Comparison of ENCODE assay signal across 40 cellular contexts in the genomic region with DNA sequence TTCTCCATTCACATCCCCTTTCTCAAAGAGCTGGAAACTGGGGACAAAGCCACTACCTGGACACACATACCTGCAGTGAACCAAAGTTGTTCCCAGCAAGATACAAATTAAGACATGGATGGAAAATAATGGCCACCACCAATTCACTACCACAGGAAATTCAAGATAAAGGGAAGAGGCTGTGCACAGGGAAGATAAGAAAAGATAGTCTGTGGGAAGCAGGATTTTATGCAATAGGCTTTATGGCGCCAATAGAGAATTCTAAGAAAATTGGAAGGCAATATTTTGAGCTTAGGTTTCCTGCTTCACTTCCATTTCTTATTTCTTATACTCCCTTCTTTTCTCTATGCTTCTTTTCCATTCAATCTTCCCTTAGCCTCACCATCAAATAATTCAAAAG. TPM values are rescaled to one million over a fixed set of nuclear protein-coding genes. Genes with fewer than 3 reads are reported as not detected.
"Had no signal": no experiment of that assay in that cellular context is flagged by ENCODE, and none has a peak within 500 bp of the region (broad histone marks: within the 10 kb centered on the region; RNA-seq: fewer than 3 reads in every experiment).

No MANE protein-coding gene starts in this region.

- H3K9me3 ChIP-seq: adrenal gland, body of pancreas, breast epithelium had no signal

- DNase-seq: activated CD4-positive, alpha-beta memory T cell treated with anti-CD3 and anti-CD28 coated beads for 36 hours; activated CD4-positive, alpha-beta T cell treated with anti-CD3 and anti-CD28 coated beads for 1 hour; activated CD4-positive, alpha-beta T cell treated with anti-CD3 and anti-CD28 coated beads for 36 hours; activated CD4-positive, alpha-beta T cell treated with anti-CD3 and anti-CD28 coated beads, Interleukin-2, amount 10 ng/mL, durations not matched to agents 24 days and 14 days; activated CD4-positive, alpha-beta T cell treated with anti-CD3 and anti-CD28 coated beads, Interleukin-2, amount 50 U/mL, for 1 hour; activated CD4-positive, alpha-beta T cell treated with anti-CD3 and anti-CD28 coated beads, Interleukin-2, amount 50 U/mL, for 4 hours; activated CD4-positive, CD25-positive, alpha-beta regulatory T cell; activated CD8-positive, alpha-beta memory T cell treated with anti-CD3 and anti-CD28 coated beads, Interleukin-2, amount 50 U/mL, for 4 hours; activated CD8-positive, alpha-beta T cell treated with anti-CD3 and anti-CD28 coated beads for 36 hours; activated effector memory CD4-positive, alpha-beta T cell treated with anti-CD3 and anti-CD28 coated beads, Interleukin-2, amount 50 U/mL, for 16 hours; activated gamma-delta T cell treated with Interleukin-2 at 50 U/mL for 16 hours; activated naive CD4-positive, alpha-beta T cell; activated naive CD4-positive, alpha-beta T cell treated with anti-CD3 and anti-CD28 coated beads for 36 hours; activated naive CD4-positive, alpha-beta T cell treated with anti-CD3 and anti-CD28 coated beads, Interleukin-2, amount 50 U/mL, for 16 hours; activated naive CD8-positive, alpha-beta T cell treated with anti-CD3 and anti-CD28 coated beads for 36 hours; activated T-cell treated with anti-CD3 and anti-CD28 coated beads for 4 hours; activated T-cell treated with anti-CD3 and anti-CD28 coated beads, Interleukin-2, amount 50 U/mL, for 1 hour; activated T-cell treated with anti-CD3 and anti-CD28 coated beads, Interleukin-2, amount 50 U/mL, for 4 hours; activated T-cell treated with anti-CD3 and anti-CD28 coated beads, Interleukin-2, amount 50 U/mL, for 72 hours; adrenal gland; amniotic stem cell; aorta; body of pancreas; brain microvascular endothelial cell; central memory CD4-positive, alpha-beta T cell; T-helper 2 cell; T-helper 9 cell; WERI-Rb-1 had no signal

- FAIRE-seq: astrocyte, colon, TTC549 had no signal

- H3K4me3 ChIP-seq: adrenal gland, body of pancreas, breast epithelium had no signal

- H3K27me3 ChIP-seq: adrenal gland, body of pancreas, brain microvascular endothelial cell, breast epithelium had no signal

- H3K36me3 ChIP-seq: adrenal gland, brain microvascular endothelial cell, breast epithelium, WERI-Rb-1 had no signal

- H3K4me1 ChIP-seq: adrenal gland, body of pancreas, breast epithelium had no signal

- H3K27ac ChIP-seq: adrenal gland, body of pancreas, brain microvascular endothelial cell, breast epithelium, WERI-Rb-1 had no signal

- ATAC-seq: activated CD4-positive, alpha-beta T cell treated with anti-CD3 and anti-CD28 coated beads for 36 hours; activated CD4-positive, CD25-positive, alpha-beta regulatory T cell treated with anti-CD3 and anti-CD28 coated beads, Interleukin-2, amount 50 U/mL, for 24 hours; activated CD8-positive, alpha-beta T cell treated with anti-CD3 and anti-CD28 coated beads for 36 hours; activated naive CD4-positive, alpha-beta T cell treated with anti-CD3 and anti-CD28 coated beads, Interleukin-2, amount 50 U/mL, for 72 hours; activated T-cell treated with anti-CD3 and anti-CD28 coated beads, Interleukin-2, amount 50 U/mL, for 4 hours; activated T-cell treated with anti-CD3 and anti-CD28 coated beads, Interleukin-2, amount 50 U/mL, for 72 hours; activated T-helper 17 cell treated with anti-CD3 and anti-CD28 coated beads, Interleukin-2, amount 50 U/mL, for 72 hours; body of pancreas; WTC11 had no signal

RNA-seq across cellular contexts. Expression of a gene that starts 9.9 kb away (rescaled TPM):
- total RNA-seq: activated CD4-positive, alpha-beta memory T cell treated with anti-CD3 and anti-CD28 coated beads for 36 hours; activated CD4-positive, alpha-beta T cell treated with anti-CD3 and anti-CD28 coated beads for 36 hours; activated CD4-positive, alpha-beta T cell treated with anti-CD3 and anti-CD28 coated beads, Interleukin-2, amount 10 ng/mL, durations not matched to agents 24 days and 14 days; activated CD8-positive, alpha-beta memory T cell treated with anti-CD3 and anti-CD28 coated beads for 36 hours; activated CD8-positive, alpha-beta T cell treated with anti-CD3 and anti-CD28 coated beads for 36 hours; activated naive CD4-positive, alpha-beta T cell treated with anti-CD3 and anti-CD28 coated beads for 36 hours; activated naive CD4-positive, alpha-beta T cell treated with anti-CD3 and anti-CD28 coated beads, Interleukin-2, amount 50 U/mL, for 72 hours; activated naive CD8-positive, alpha-beta T cell treated with anti-CD3 and anti-CD28 coated beads for 36 hours; activated T-cell treated with anti-CD3 and anti-CD28 coated beads, Interleukin-2, amount 50 U/mL, for 4 hours; activated T-cell treated with anti-CD3 and anti-CD28 coated beads, Interleukin-2, amount 50 U/mL, for 72 hours; activated T-helper 1 cell treated with anti-CD3 and anti-CD28 coated beads, Interleukin-12 subunit alpha, Interleukin-12 subunit beta, Interleukin-2, Interleukin-4 antibody, amounts not matched to agents 30 ng/mL and 10 ng/mL and 1 ng/mL, durations not matched to agents 14 hours and 24 hours and 36 hours; activated T-helper 17 cell treated with anti-CD3 and anti-CD28 coated beads, Interleukin-2, amount 50 U/mL, for 72 hours; adrenal gland; aorta; astrocyte; body of pancreas; breast epithelium; cardiac septum; cerebellum; WTC11 had no signal
- polyA plus RNA-seq: adrenal gland, aorta had no signal

RNA-seq across cellular contexts. Expression of a gene that starts 19.9 kb away (rescaled TPM):
- total RNA-seq: activated CD4-positive, alpha-beta memory T cell treated with anti-CD3 and anti-CD28 coated beads for 36 hours; activated CD4-positive, alpha-beta T cell treated with anti-CD3 and anti-CD28 coated beads for 36 hours; activated CD4-positive, alpha-beta T cell treated with anti-CD3 and anti-CD28 coated beads, Interleukin-2, amount 10 ng/mL, durations not matched to agents 24 days and 14 days; activated CD8-positive, alpha-beta memory T cell treated with anti-CD3 and anti-CD28 coated beads for 36 hours; activated CD8-positive, alpha-beta T cell treated with anti-CD3 and anti-CD28 coated beads for 36 hours; activated naive CD4-positive, alpha-beta T cell treated with anti-CD3 and anti-CD28 coated beads for 36 hours; activated naive CD4-positive, alpha-beta T cell treated with anti-CD3 and anti-CD28 coated beads, Interleukin-2, amount 50 U/mL, for 72 hours; activated naive CD8-positive, alpha-beta T cell treated with anti-CD3 and anti-CD28 coated beads for 36 hours; activated T-cell treated with anti-CD3 and anti-CD28 coated beads, Interleukin-2, amount 50 U/mL, for 4 hours; activated T-cell treated with anti-CD3 and anti-CD28 coated beads, Interleukin-2, amount 50 U/mL, for 72 hours; activated T-helper 1 cell treated with anti-CD3 and anti-CD28 coated beads, Interleukin-12 subunit alpha, Interleukin-12 subunit beta, Interleukin-2, Interleukin-4 antibody, amounts not matched to agents 30 ng/mL and 10 ng/mL and 1 ng/mL, durations not matched to agents 14 hours and 24 hours and 36 hours; activated T-helper 17 cell treated with anti-CD3 and anti-CD28 coated beads, Interleukin-2, amount 50 U/mL, for 72 hours; adrenal gland; aorta; body of pancreas; breast epithelium; cardiac septum; cerebellum; WTC11 had no signal
- polyA plus RNA-seq: adrenal gland, aorta had no signal
